1 cellular context compared by ENCODE assay signal in genomic region chr1:16449065-16449464, GRCh38.
TF ChIP-seq lines count a peak whose summit lies in the region.

No MANE protein-coding gene starts in this region.

TF ChIP-seq in K562, 482 proteins besides CTCF, POLR2A, EP300 and RAD21:
- TF ChIP-seq GTF3C2 (IDR thresholded peaks at IDR 0.05; ENCODE audit: borderline replicate concordance, extremely low read depth, insufficient read length) (no peak), TOE1 (IDR thresholded peaks at IDR 0.05; ENCODE audit: borderline replicate concordance) (no peak), TOE1 (CRISPR knock-in tag; IDR thresholded peaks at IDR 0.05; ENCODE audit: borderline replicate concordance, low read depth) (0 out of 2 replicates have a peak, but pooled peaks have one; percentile 63)
